ENCODE assay signal across 11 cellular contexts in genomic region chr1:16372535-16373340, GRCh38. TPM values are rescaled to one million over a fixed set of nuclear protein-coding genes. Genes with fewer than 3 reads are reported as not detected.
DNase-seq lines count a peak whose midpoint lies in the region; ATAC-seq, FAIRE-seq and TF ChIP-seq lines count a peak whose summit lies in the region.
"Had no signal": no experiment of that assay in that cellular context is flagged by ENCODE, and none has a peak within 500 bp of the region (broad histone marks: within the 10 kb centered on the region; RNA-seq: fewer than 3 reads in every experiment).

No MANE protein-coding gene starts in this region.

- peaks cover 85% of the 10 kb centered on the region for H4K20me1 ChIP-seq in Loucy (ENCODE audit: insufficient read depth, low read length, poor library complexity, severe bottlenecking)

- ATAC-seq in HG02623 (IDR thresholded peaks at IDR 0.05; ENCODE audit: unreplicated experiment) (no peak), GM18873 (IDR thresholded peaks at IDR 0.05; ENCODE audit: low FRiP score, unreplicated experiment) (no peak), HG03280 (IDR thresholded peaks at IDR 0.05; ENCODE audit: unreplicated experiment) (no peak)

- H3K27me3 ChIP-seq in CD4-positive, alpha-beta memory T cell (ENCODE audit: insufficient read depth, low read length): no peaks in the 10 kb centered on the region
- H3K27me3 ChIP-seq in Loucy (ENCODE audit: insufficient read depth, low read length, poor library complexity, severe bottlenecking): no peaks in the 10 kb centered on the region
- H3K27me3 ChIP-seq: cardiac muscle cell, esophagus muscularis mucosa, thyroid gland had no signal

- no peak for TF ChIP-seq CTCF in Loucy (conservative IDR thresholded peaks at IDR 0.05; ENCODE audit: low read length)
- TF ChIP-seq CTCF in choroid plexus epithelial cell (conservative IDR thresholded peaks at IDR 0.05; ENCODE audit: low read depth, low read length): no peak
- no peak for TF ChIP-seq CTCF in nephron (IDR thresholded peaks at IDR 0.05; ENCODE audit: unreplicated experiment in 3 of 3)
- TF ChIP-seq CTCF in kidney (IDR thresholded peaks at IDR 0.05; ENCODE audit: borderline replicate concordance, extremely low read depth, insufficient read depth): no peak

- intact Hi-C loops in CD4-positive, alpha-beta memory T cell (cut with micrococcal nuclease): no loop called here
- intact Hi-C loops in kidney (cut with DNase I): no loop called here

- H3K36me3 ChIP-seq in CD4-positive, alpha-beta memory T cell (ENCODE audit: insufficient read depth, low read length): peaks cover 4% of the 10 kb centered on the region
- no peaks in the 10 kb centered on the region for H3K36me3 ChIP-seq in Loucy (ENCODE audit: insufficient read depth, low read length)
- no peaks in the 10 kb centered on the region for H3K36me3 ChIP-seq in kidney (ENCODE audit: control insufficient read depth in 1 of 2, insufficient read depth in 2 of 2, low read length in 2 of 2)
- H3K36me3 ChIP-seq: cardiac muscle cell, esophagus muscularis mucosa, thyroid gland had no signal

- H3K27me3 Mint-ChIP-seq in CD4-positive, alpha-beta memory T cell: no peaks in the 10 kb centered on the region
- no peaks in the 10 kb centered on the region for H3K27me3 Mint-ChIP-seq in nephron (ENCODE audit: low read depth)

- H3K9me3 ChIP-seq in CD4-positive, alpha-beta memory T cell (ENCODE audit: control insufficient read depth in 1 of 2, low read length in 2 of 2): no peaks in the 10 kb centered on the region
- H3K9me3 ChIP-seq in Loucy (ENCODE audit: insufficient read depth, low read depth, low read length): no peaks in the 10 kb centered on the region
- H3K9me3 ChIP-seq in kidney (ENCODE audit: control insufficient read depth in 1 of 2, low read length in 2 of 2): no peaks in the 10 kb centered on the region
- H3K9me3 ChIP-seq: esophagus muscularis mucosa, thyroid gland had no signal

- FAIRE-seq in kidney (lab: Jason Lieb, UNC): no peak

- H3K9ac ChIP-seq in Loucy (ENCODE audit: low read depth, low read length, poor library complexity, severe bottlenecking) (no peak overlapping the region), kidney (ENCODE audit: low read length in 2 of 2) (no peak overlapping the region)

- peaks cover 56 to 92% (median 74%) of the 10 kb centered on the region in 4 donors for H3K4me1 Mint-ChIP-seq in CD4-positive, alpha-beta memory T cell
- H3K4me1 Mint-ChIP-seq in nephron: peaks cover 59% of the 10 kb centered on the region

- H3K4me3 Mint-ChIP-seq in CD4-positive, alpha-beta memory T cell: peak overlapping the region in 7 of 8 donors; percentile 0 to 65 (median 32)
- H3K4me3 Mint-ChIP-seq in nephron: peak overlapping the region in 2 of 3 experiments; percentile 1 to 3

- no peak overlapping the region for H3K4me3 ChIP-seq in CD4-positive, alpha-beta memory T cell (ENCODE audit: low read length in 2 of 2)
- H3K4me3 ChIP-seq in Loucy (ENCODE audit: low read length, poor library complexity, severe bottlenecking): no peak overlapping the region
- no peak overlapping the region for H3K4me3 ChIP-seq in choroid plexus epithelial cell (ENCODE audit: low read depth, low read length)
- H3K4me3 ChIP-seq in kidney (ENCODE audit: low read length in 2 of 2): no peak overlapping the region
- H3K4me3 ChIP-seq: cardiac muscle cell, esophagus muscularis mucosa, thyroid gland had no signal

- no peaks in the 10 kb centered on the region for H3F3A ChIP-seq in Loucy (ENCODE audit: low read depth)

- POLR2A ChIA-PET in CD4-positive, alpha-beta memory T cell (lab: Charles Lee; ENCODE audit: partially characterized antibody): interaction anchor here (1.5 kb wide), 1 partner anchor 8 kb away, joined by 3 read pairs; no protein-coding TSS in a partner anchor

- no peak for DNase-seq in CD4-positive, alpha-beta memory T cell
- peak; percentile 36 for DNase-seq in choroid plexus epithelial cell (ENCODE audit: low read depth)
- DNase-seq in kidney: no peak
- DNase-seq: thyroid gland had no signal

- no peaks in the 10 kb centered on the region for H3K9me3 Mint-ChIP-seq in CD4-positive, alpha-beta memory T cell
- no peaks in the 10 kb centered on the region for H3K9me3 Mint-ChIP-seq in nephron

- H3K27ac ChIP-seq in CD4-positive, alpha-beta memory T cell (ENCODE audit: low read depth, low read length): no peak overlapping the region
- H3K27ac ChIP-seq in kidney (ENCODE audit: low read depth in 2 of 2, low read length in 2 of 2): no peak overlapping the region
- H3K27ac ChIP-seq: cardiac muscle cell, esophagus muscularis mucosa, thyroid gland had no signal

- peaks cover 86% of the 10 kb centered on the region for H3K4me1 ChIP-seq in CD4-positive, alpha-beta memory T cell (ENCODE audit: insufficient read depth, low read length)
- peaks cover 29% of the 10 kb centered on the region for H3K4me1 ChIP-seq in Loucy (ENCODE audit: insufficient read depth, low read length, poor library complexity, severe bottlenecking)
- peaks cover 29 to 39% of the 10 kb centered on the region in 2 donors for H3K4me1 ChIP-seq in kidney (ENCODE audit: control insufficient read depth in 1 of 2, insufficient read depth in 1 of 2, low read depth in 1 of 2, low read length in 2 of 2)

- H3K27ac Mint-ChIP-seq in CD4-positive, alpha-beta memory T cell: peak overlapping the region; percentile 11 to 89 (median 33)
- peak overlapping the region; percentile 18 to 81 (median 33) for H3K27ac Mint-ChIP-seq in nephron

- H3K79me2 ChIP-seq in Loucy (ENCODE audit: insufficient read depth, low read length): peaks cover 98% of the 10 kb centered on the region

- H3K36me3 Mint-ChIP-seq in CD4-positive, alpha-beta memory T cell: peaks cover 10 to 42% of the 10 kb centered on the region in 2 donors
- H3K36me3 Mint-ChIP-seq in nephron (ENCODE audit: low read depth): peaks cover 18% of the 10 kb centered on the region

- H3K4me2 ChIP-seq in Loucy (ENCODE audit: low read depth, low read length, poor library complexity, severe bottlenecking): peak overlapping the region; percentile 19

- CTCF ChIA-PET in CD4-positive, alpha-beta memory T cell (lab: Charles Lee; ENCODE audit: partially characterized antibody): interaction anchor here (1.0 to 1.5 kb wide), 2 partner anchors 9 to 17 kb away, joined by 4 to 5 read pairs; no protein-coding TSS in a partner anchor

- H2AFZ ChIP-seq in Loucy (ENCODE audit: low read length): no peak overlapping the region

- no peaks in the 10 kb centered on the region for H3K9me2 ChIP-seq in Loucy (replicated peaks; ENCODE audit: low read depth, low read length)

RNA-seq across cellular contexts. Expression of gene SZRD1, which starts 5.7 kb away (rescaled TPM):
- 10 to 100 TPM; 79.1 to 81.0 TPM for total RNA-seq in CD4-positive, alpha-beta memory T cell
- polyA plus RNA-seq in CD4-positive, alpha-beta memory T cell: 10 to 100 TPM; 41.6 to 56.7 TPM
- total RNA-seq in kidney: 127 TPM
- 77.3 TPM for polyA plus RNA-seq in kidney (ENCODE audit: insufficient read depth, low read depth, low replicate concordance)

RNA-seq across cellular contexts. Expression of gene FBXO42, which starts 20.5 kb away (rescaled TPM):
- 10 to 100 TPM; 21.6 to 25.6 TPM for total RNA-seq in CD4-positive, alpha-beta memory T cell
- 10 to 100 TPM; 18.2 to 22.7 TPM for polyA plus RNA-seq in CD4-positive, alpha-beta memory T cell
- 22.1 TPM for total RNA-seq in kidney
- 14.1 TPM for polyA plus RNA-seq in kidney (ENCODE audit: insufficient read depth, low read depth, low replicate concordance)
